In the genomic region with DNA sequence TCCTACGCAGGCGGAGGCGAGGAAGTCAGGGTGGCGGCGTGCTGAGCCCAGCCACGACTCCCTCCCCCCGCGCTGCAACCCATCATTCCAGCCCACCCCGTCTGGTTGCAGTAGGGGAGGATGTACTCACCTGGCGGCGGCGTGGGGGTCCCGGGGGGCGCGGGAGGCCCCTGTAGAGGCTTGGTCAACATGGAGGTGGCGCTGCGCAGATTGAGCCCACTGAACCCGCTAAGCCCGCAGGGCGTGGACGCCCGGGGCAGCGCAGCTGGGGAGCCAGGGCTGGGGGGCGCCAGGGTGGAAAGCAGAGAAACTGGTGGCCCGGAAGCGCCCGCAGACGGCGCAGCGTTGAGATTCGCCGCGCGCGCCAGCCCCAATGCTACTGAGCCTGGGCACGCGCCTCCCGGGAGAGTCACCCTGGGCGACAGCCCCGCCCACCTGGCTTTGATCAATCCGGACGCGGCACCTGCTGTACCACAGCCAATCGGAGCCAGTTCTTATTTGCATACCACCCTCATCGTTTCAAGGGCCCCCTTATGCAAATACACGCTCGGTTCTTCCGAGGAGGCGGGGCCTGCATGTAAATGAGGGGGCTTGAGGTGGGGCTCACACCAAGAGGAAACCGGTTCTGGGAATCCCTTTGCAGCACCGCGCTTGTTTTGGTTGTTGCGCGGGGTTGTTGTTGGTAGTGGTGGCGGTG, we compare ENCODE assay signal across 8 cellular contexts. TPM values are rescaled to one million over a fixed set of nuclear protein-coding genes. Genes with fewer than 3 reads are reported as not detected.
A peak's percentile ranks its signal among the peaks of the same experiment; 100 is the strongest.
DNase-seq lines count a peak whose midpoint lies in the region; ATAC-seq and TF ChIP-seq lines count a peak whose summit lies in the region.

Gene PIM2, minus strand, starts transcription at position 381 of the 697 bp plus-strand sequence. Its CDS starts 190 bp downstream, at position 191.

- dilution Hi-C loops in mammary epithelial cell (cut with HindIII; ENCODE audit: low sequenced_read_pairs) = no loop called here

- in situ Hi-C loops in mammary epithelial cell (cut with MboI; ENCODE audit: low sequenced_read_pairs in 2 of 2) = loop anchor here in 1 of 2 donors (10.0 kb wide), 1 partner anchor 154 kb away; the partner anchor contains the start of gene GLOD5

- POLR2A ChIA-PET in AG04449 (lab: Yijun Ruan, JAX) = no interaction called here

- H4K20me1 ChIP-seq in mammary epithelial cell (ENCODE audit: insufficient read depth, low read length) = no peaks in the 10 kb centered on the region

- DNase-seq in AG04449 (ENCODE audit: low read depth, low spot score) = no peak
- peak; percentile 98 for DNase-seq in NCI-H2227 treated with DMSO at 0.1 percent for 48 hours (lab: John Stamatoyannopoulos, UW)
- peak; percentile 93 for DNase-seq in WERI-Rb-1
- DNase-seq in mammary epithelial cell = peak; percentile 83
- DNase-seq in inferior parietal cortex (ENCODE audit: extremely low spot score) = peak; percentile 83
- DNase-seq in spleen = peak; percentile 96

- peak; percentile 76 for ATAC-seq in GM18909 (IDR thresholded peaks at IDR 0.05; ENCODE audit: poor library complexity, unreplicated experiment)
- ATAC-seq in HG03175 (IDR thresholded peaks at IDR 0.05; ENCODE audit: unreplicated experiment) = peak; percentile 70

- BruUV-seq in mammary epithelial cell (replicated peaks; lab: Mats Ljungman, UMichigan) = TSS peak; percentile 23

- intact Hi-C loops in mammary epithelial cell (cut with micrococcal nuclease) = loop anchor here (5.0 kb wide), 1 partner anchor 34 kb away; no protein-coding TSS in a partner anchor
- intact Hi-C loops in spleen (cut with DNase I; ENCODE audit: low total_unique reads) = no loop called here

- H2AFZ ChIP-seq in mammary epithelial cell (ENCODE audit: low read depth, low read length) = peak within 1 kb of the TSS; percentile 45

- H3K27me3 ChIP-seq in WERI-Rb-1 (ENCODE audit: insufficient read depth, low read depth, severe bottlenecking) (no peaks in the 10 kb centered on the region), mammary epithelial cell (ENCODE audit: insufficient read depth, low read length) (no peaks in the 10 kb centered on the region), spleen (replicated peaks in 1 of 7) (no peaks in the 10 kb centered on the region)

- H3K9me3 ChIP-seq in WERI-Rb-1 (ENCODE audit: severe bottlenecking) (peaks cover 10% of the 10 kb centered on the region), mammary epithelial cell (replicated peaks; ENCODE audit: insufficient read depth, low read length) (no peaks in the 10 kb centered on the region), spleen (no peaks in the 10 kb centered on the region)

- H3K36me3 ChIP-seq in WERI-Rb-1 (no peaks in the 10 kb centered on the region; the same call in 1 of the 2 replicates), mammary epithelial cell (ENCODE audit: insufficient read depth, low read length) (peaks cover 2% of the 10 kb centered on the region), spleen (peaks cover 0 to 53% (median 23%) of the 10 kb centered on the region in 6 donors)

- CTCF ChIA-PET in AG04449 (lab: Yijun Ruan, JAX) (no interaction called here), mammary epithelial cell (lab: Charles Lee; ENCODE audit: low non-redundant PET) (no interaction called here)

- WGBS in mammary epithelial cell (ENCODE audit: low coverage, missing lambda C conversion rate) = 8% methylated on average over 16 of the region's 55 CpGs
- WGBS in spleen, 5 donors = 0 to 47% (median 2%) methylated on average over 20 to 55 of the region's 55 CpGs

- H3K4me2 ChIP-seq in mammary epithelial cell (ENCODE audit: insufficient read depth, low read depth, low read length) = peak within 1 kb of the TSS; percentile 75

- H3K27ac ChIP-seq in WERI-Rb-1 (peak within 1 kb of the TSS; percentile 69), mammary epithelial cell (ENCODE audit: insufficient read depth, low read depth, low read length) (peak within 1 kb of the TSS; percentile 56), spleen (peak within 1 kb of the TSS; percentile 72 to 95 (median 90))

- peaks cover 24% of the 10 kb centered on the region for H3K79me2 ChIP-seq in mammary epithelial cell (ENCODE audit: insufficient read depth, low read length)

- H3K4me1 ChIP-seq in mammary epithelial cell (ENCODE audit: insufficient read depth, low read length) (peaks cover 5% of the 10 kb centered on the region), spleen (peaks cover 0 to 72% (median 43%) of the 10 kb centered on the region in 6 donors)

- peak in 2 of 3 donors; percentile 77 to 92 for TF ChIP-seq POLR2A in spleen (IDR thresholded peaks at IDR 0.05)

- H3K4me3 ChIP-seq in AG04449 (ENCODE audit: low read depth, low read length) = peak within 1 kb of the TSS; percentile 61
- H3K4me3 ChIP-seq in WERI-Rb-1 (ENCODE audit: low read depth, low read length) = peak within 1 kb of the TSS; percentile 60
- peak within 1 kb of the TSS; percentile 60 to 70 (median 66) for H3K4me3 ChIP-seq in mammary epithelial cell (replicated peaks in 1 of 3; ENCODE audit: insufficient read depth in 1 of 3, low read depth in 2 of 3, low read length in 3 of 3)
- peak within 1 kb of the TSS; percentile 55 to 91 (median 67) for H3K4me3 ChIP-seq in spleen

- peak within 1 kb of the TSS; percentile 74 for H3K9ac ChIP-seq in mammary epithelial cell (ENCODE audit: insufficient read depth, low read length)

- no peak for TF ChIP-seq CTCF in AG04449 (IDR thresholded peaks at IDR 0.05; ENCODE audit: insufficient read depth, low read length, missing control alignments)
- no peak for TF ChIP-seq CTCF in WERI-Rb-1 (IDR thresholded peaks at IDR 0.05; ENCODE audit: low read depth, low read length)
- peak in 1 of 2 donors; percentile 2 for TF ChIP-seq CTCF in mammary epithelial cell (conservative IDR thresholded peaks at IDR 0.05 in 1 of 2, IDR thresholded peaks at IDR 0.05 in 1 of 2; ENCODE audit: extremely low read depth in 1 of 2, insufficient read depth in 1 of 2, low read depth in 1 of 2, low read length in 2 of 2)
- TF ChIP-seq CTCF in spleen (IDR thresholded peaks at IDR 0.05 in 8 of 11, conservative IDR thresholded peaks at IDR 0.05 in 3 of 11) = no peak

RNA-seq across cellular contexts. Expression of gene PIM2, which starts in this region (rescaled TPM):
- total RNA-seq in mammary epithelial cell = 10 to 100 TPM in 1 of 2 donors, 1 to 10 TPM in 1; 9.9 to 10.3 TPM
- 14.5 TPM for polyA plus RNA-seq in mammary epithelial cell
- polyA minus RNA-seq in mammary epithelial cell = 25.1 TPM
- total RNA-seq in spleen = 100 to 1,000 TPM in 6 of 7 donors, 10 to 100 TPM in 1; 89.1 to 220 (median 159) TPM
- 10 to 100 TPM; 54.2 to 86.6 (median 62.4) TPM for polyA plus RNA-seq in spleen

Comparison
In these comparisons a context has a peak if more than half of its experiments do, and no peak if none do; other contexts are left out.
1. RNA of gene PIM2 (total RNA-seq): 89.1 to 220 TPM in spleen; 9.9 to 10.3 TPM in mammary epithelial cell; every median in the first group is over 4 times any median in the second.
2. Peak in every context shown above with its lines, with median percentiles within 50 percentile points of each other: H3K4me3 ChIP-seq and H3K27ac ChIP-seq.